ENCODE assay signal across 25 cellular contexts in genomic region chr9:34568133-34568532, GRCh38. TPM values are rescaled to one million over a fixed set of nuclear protein-coding genes. Genes with fewer than 3 reads are reported as not detected.
"Had no signal": no experiment of that assay in that cellular context is flagged by ENCODE, and none has a peak within 500 bp of the region (broad histone marks: within the 10 kb centered on the region; RNA-seq: fewer than 3 reads in every experiment).

No MANE protein-coding gene starts in this region.

- H3K4me3 Mint-ChIP-seq: activated B cell treated with CpG ODN at 0.5 μM for 24 hours; activated CD4-positive, alpha-beta T cell treated with anti-CD3 and anti-CD28 coated beads, Interleukin-2, amount 10 ng/mL, durations not matched to agents 24 days and 14 days; activated CD8-positive, alpha-beta memory T cell treated with anti-CD3 and anti-CD28 coated beads, Interleukin-2, amount 10 ng/mL, durations not matched to agents 7 days and 5 days; activated naive CD4-positive, alpha-beta T cell treated with anti-CD3 and anti-CD28 coated beads, Interleukin-2, amount 50 U/mL, for 24 hours; activated T-cell treated with anti-CD3 and anti-CD28 coated beads, Interleukin-2, amount 50 U/mL, for 24 hours; activated T-helper 1 cell treated with anti-CD3 and anti-CD28 coated beads, Interleukin-12 subunit alpha, Interleukin-12 subunit beta, Interleukin-2, Interleukin-4 antibody, amounts not matched to agents 30 ng/mL and 10 ng/mL and 1 ng/mL, durations not matched to agents 14 hours and 24 hours and 36 hours; central memory CD8-positive, alpha-beta T cell; T-helper 1 cell treated with Interleukin-12 subunit alpha and Interleukin-12 subunit beta and Interleukin-4 antibody, amounts not matched to agents 30 μg/mL and 1 μg/mL, for 36 hours had no signal

- H3K4me1 Mint-ChIP-seq: activated CD4-positive, alpha-beta T cell treated with anti-CD3 and anti-CD28 coated beads, Interleukin-2, amount 10 ng/mL, durations not matched to agents 24 days and 14 days; activated CD8-positive, alpha-beta memory T cell treated with anti-CD3 and anti-CD28 coated beads, Interleukin-2, amount 10 ng/mL, durations not matched to agents 7 days and 5 days; activated naive CD4-positive, alpha-beta T cell treated with anti-CD3 and anti-CD28 coated beads, Interleukin-2, amount 50 U/mL, for 24 hours; central memory CD8-positive, alpha-beta T cell had no signal

- ATAC-seq: activated CD8-positive, alpha-beta memory T cell treated with anti-CD3 and anti-CD28 coated beads, Interleukin-2, amount 10 ng/mL, durations not matched to agents 7 days and 5 days; Panc1 had no signal

- DNase-seq: activated B cell treated with CpG ODN at 0.5 μM for 24 hours; activated CD4-positive, alpha-beta T cell treated with anti-CD3 and anti-CD28 coated beads for 1 hour; activated CD4-positive, alpha-beta T cell treated with anti-CD3 and anti-CD28 coated beads, Interleukin-2, amount 10 ng/mL, durations not matched to agents 24 days and 14 days; activated CD4-positive, alpha-beta T cell treated with anti-CD3 and anti-CD28 coated beads, Interleukin-2, amount 50 U/mL, for 48 hours; activated CD8-positive, alpha-beta memory T cell treated with anti-CD3 and anti-CD28 coated beads, Interleukin-2, amount 10 ng/mL, durations not matched to agents 7 days and 5 days; activated effector memory CD4-positive, alpha-beta T cell treated with Interleukin-2 at 50 U/mL for 16 hours; activated naive CD4-positive, alpha-beta T cell; activated T-cell treated with anti-CD3 and anti-CD28 coated beads, Interleukin-2, amount 50 U/mL, for 24 hours; aorta; KG1; NCI-H1048; NCI-H146; NCI-H187 treated with DMSO at 0.1 percent for 48 hours; NCI-H2081 treated with DMSO at 0.1 percent for 48 hours; NCI-H446; NCI-H748 treated with DMSO at 0.1 percent for 48 hours; SHP77 treated with DMSO at 0.1 percent for 48 hours had no signal

- H3K27ac Mint-ChIP-seq: activated B cell treated with CpG ODN at 0.5 μM for 24 hours; activated CD4-positive, alpha-beta T cell treated with anti-CD3 and anti-CD28 coated beads, Interleukin-2, amount 10 ng/mL, durations not matched to agents 24 days and 14 days; activated CD8-positive, alpha-beta memory T cell treated with anti-CD3 and anti-CD28 coated beads, Interleukin-2, amount 10 ng/mL, durations not matched to agents 7 days and 5 days; activated naive CD4-positive, alpha-beta T cell treated with anti-CD3 and anti-CD28 coated beads, Interleukin-2, amount 50 U/mL, for 24 hours; activated T-cell treated with anti-CD3 and anti-CD28 coated beads, Interleukin-2, amount 50 U/mL, for 24 hours; activated T-helper 1 cell treated with anti-CD3 and anti-CD28 coated beads, Interleukin-12 subunit alpha, Interleukin-12 subunit beta, Interleukin-2, Interleukin-4 antibody, amounts not matched to agents 30 ng/mL and 10 ng/mL and 1 ng/mL, durations not matched to agents 14 hours and 24 hours and 36 hours; T-helper 1 cell treated with Interleukin-12 subunit alpha and Interleukin-12 subunit beta and Interleukin-4 antibody, amounts not matched to agents 30 μg/mL and 1 μg/mL, for 36 hours had no signal

- H3K9me3 Mint-ChIP-seq: activated B cell treated with CpG ODN at 0.5 μM for 24 hours; activated CD4-positive, alpha-beta T cell treated with anti-CD3 and anti-CD28 coated beads, Interleukin-2, amount 10 ng/mL, durations not matched to agents 24 days and 14 days; activated naive CD4-positive, alpha-beta T cell treated with anti-CD3 and anti-CD28 coated beads, Interleukin-2, amount 50 U/mL, for 24 hours; activated T-cell treated with anti-CD3 and anti-CD28 coated beads, Interleukin-2, amount 50 U/mL, for 24 hours; activated T-helper 1 cell treated with anti-CD3 and anti-CD28 coated beads, Interleukin-12 subunit alpha, Interleukin-12 subunit beta, Interleukin-2, Interleukin-4 antibody, amounts not matched to agents 30 ng/mL and 10 ng/mL and 1 ng/mL, durations not matched to agents 14 hours and 24 hours and 36 hours; central memory CD8-positive, alpha-beta T cell; T-helper 1 cell treated with Interleukin-12 subunit alpha and Interleukin-12 subunit beta and Interleukin-4 antibody, amounts not matched to agents 30 μg/mL and 1 μg/mL, for 36 hours had no signal

- H3K27ac ChIP-seq: RWPE1 had no signal

- H3K36me3 Mint-ChIP-seq: activated CD8-positive, alpha-beta memory T cell treated with anti-CD3 and anti-CD28 coated beads, Interleukin-2, amount 10 ng/mL, durations not matched to agents 7 days and 5 days; activated naive CD4-positive, alpha-beta T cell treated with anti-CD3 and anti-CD28 coated beads, Interleukin-2, amount 50 U/mL, for 24 hours had no signal

RNA-seq across cellular contexts. Expression of gene CNTFR, which starts 21.4 kb away (rescaled TPM):
- total RNA-seq: activated B cell treated with CpG ODN at 0.5 μM for 24 hours; activated CD4-positive, alpha-beta T cell treated with anti-CD3 and anti-CD28 coated beads, Interleukin-2, amount 10 ng/mL, durations not matched to agents 24 days and 14 days; activated CD8-positive, alpha-beta memory T cell treated with anti-CD3 and anti-CD28 coated beads, Interleukin-2, amount 10 ng/mL, durations not matched to agents 7 days and 5 days; activated T-helper 1 cell treated with anti-CD3 and anti-CD28 coated beads, Interleukin-12 subunit alpha, Interleukin-12 subunit beta, Interleukin-2, Interleukin-4 antibody, amounts not matched to agents 30 ng/mL and 10 ng/mL and 1 ng/mL, durations not matched to agents 14 hours and 24 hours and 36 hours; LHCN-M2; OCI-LY7 had no signal

RNA-seq across cellular contexts. Expression of gene ENHO, which starts 45.3 kb away (rescaled TPM):
- total RNA-seq: activated B cell treated with CpG ODN at 0.5 μM for 24 hours; activated CD4-positive, alpha-beta T cell treated with anti-CD3 and anti-CD28 coated beads, Interleukin-2, amount 10 ng/mL, durations not matched to agents 24 days and 14 days; activated CD8-positive, alpha-beta memory T cell treated with anti-CD3 and anti-CD28 coated beads, Interleukin-2, amount 10 ng/mL, durations not matched to agents 7 days and 5 days; activated T-helper 1 cell treated with anti-CD3 and anti-CD28 coated beads, Interleukin-12 subunit alpha, Interleukin-12 subunit beta, Interleukin-2, Interleukin-4 antibody, amounts not matched to agents 30 ng/mL and 10 ng/mL and 1 ng/mL, durations not matched to agents 14 hours and 24 hours and 36 hours; aorta had no signal
- polyA plus RNA-seq: aorta had no signal
